ENCODE assay signal across 16 cellular contexts in the genomic region with DNA sequence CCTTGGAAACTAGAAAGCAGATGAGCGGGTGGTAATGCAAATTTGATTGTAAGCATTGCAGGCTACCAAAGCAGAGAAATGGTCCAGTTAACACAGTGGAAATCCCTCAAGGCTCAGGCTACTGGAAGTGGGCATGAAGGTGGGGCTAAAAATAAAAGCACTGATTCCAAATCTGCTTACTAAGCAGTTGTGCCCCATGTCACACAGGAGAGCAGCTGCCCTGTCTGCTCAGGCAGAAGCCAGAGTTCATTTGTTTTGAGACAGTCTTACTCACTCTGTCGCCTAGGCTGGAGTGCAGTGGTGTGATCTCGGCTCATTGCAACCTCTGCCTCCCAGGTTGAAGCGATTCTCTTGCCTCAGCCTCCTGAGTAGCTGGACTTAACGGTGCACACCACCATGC. TPM values are rescaled to one million over a fixed set of nuclear protein-coding genes. Genes with fewer than 3 reads are reported as not detected.
DNase-seq lines count a peak whose midpoint lies in the region; ATAC-seq, FAIRE-seq and TF ChIP-seq lines count a peak whose summit lies in the region.
"Had no signal": no experiment of that assay in that cellular context is flagged by ENCODE, and none has a peak within 500 bp of the region (broad histone marks: within the 10 kb centered on the region; RNA-seq: fewer than 3 reads in every experiment).

No MANE protein-coding gene starts in this region.

- no peaks in the 10 kb centered on the region for H3K4me1 ChIP-seq in HepG2 (ENCODE audit: insufficient read depth, low read length)
- no peaks in the 10 kb centered on the region for H3K4me1 ChIP-seq in right lobe of liver
- H3K4me1 ChIP-seq: BLaER1 treated with 17β-estradiol and CSF1 and Interleukin-3, amounts not matched to agents 10 nM and 100 nM had no signal

- no peaks in the 10 kb centered on the region for H4K20me1 ChIP-seq in HepG2 (ENCODE audit: insufficient read depth, low read length)
- H4K20me1 ChIP-seq: BLaER1 treated with 17β-estradiol and CSF1 and Interleukin-3, amounts not matched to agents 10 nM and 100 nM had no signal

- TF ChIP-seq EP300 in HepG2 (IDR thresholded peaks at IDR 0.05; ENCODE audit: low read depth in 2 of 2, low read length in 2 of 2) (no peak), HepG2 (CRISPR knock-in tag; IDR thresholded peaks at IDR 0.05; ENCODE audit: borderline replicate concordance) (no peak)

- H3K27me3 ChIP-seq in HepG2 (ENCODE audit: control insufficient read depth in 1 of 2, insufficient read depth in 2 of 2, low read length in 2 of 2) (no peaks in the 10 kb centered on the region), right lobe of liver (no peaks in the 10 kb centered on the region), brain microvascular endothelial cell (replicated peaks) (no peaks in the 10 kb centered on the region)
- H3K27me3 ChIP-seq: BLaER1 treated with 17β-estradiol and CSF1 and Interleukin-3, amounts not matched to agents 10 nM and 100 nM had no signal

- H3K36me3 ChIP-seq in HepG2 (replicated peaks in 1 of 2; ENCODE audit: control insufficient read depth in 1 of 2, insufficient read depth in 2 of 2, low read length in 2 of 2), result no peaks in the 10 kb centered on the region
- H3K36me3 ChIP-seq in right lobe of liver, result no peaks in the 10 kb centered on the region
- no peaks in the 10 kb centered on the region for H3K36me3 ChIP-seq in brain microvascular endothelial cell (replicated peaks)
- H3K36me3 ChIP-seq: BLaER1 treated with 17β-estradiol and CSF1 and Interleukin-3, amounts not matched to agents 10 nM and 100 nM had no signal

- no peak overlapping the region for H2AFZ ChIP-seq in HepG2 (ENCODE audit: low read length)

- H3K9me3 Mint-ChIP-seq in glutamatergic neuron (ENCODE audit: unreplicated experiment), result peaks cover 4% of the 10 kb centered on the region
- H3K9me3 Mint-ChIP-seq: CD4-positive, CD25-positive, alpha-beta regulatory T cell; H9 had no signal

- no peak overlapping the region for H3K27ac ChIP-seq in HepG2 (ENCODE audit: extremely low read length, insufficient read depth, low read length)
- no peak overlapping the region for H3K27ac ChIP-seq in right lobe of liver
- H3K27ac ChIP-seq in brain microvascular endothelial cell, result no peak overlapping the region
- H3K27ac ChIP-seq: BLaER1 treated with 17β-estradiol and CSF1 and Interleukin-3, amounts not matched to agents 10 nM and 100 nM had no signal

- peaks cover 2% of the 10 kb centered on the region for H3K27me3 Mint-ChIP-seq in glutamatergic neuron (ENCODE audit: unreplicated experiment)
- H3K27me3 Mint-ChIP-seq: CD4-positive, CD25-positive, alpha-beta regulatory T cell had no signal

- CTCF ChIA-PET in HepG2 (lab: Yijun Ruan, JAX; ENCODE audit: low intra/inter-chr PET ratio, low total read pairs), result no interaction called here

- TF ChIP-seq CTCF in HepG2 (CRISPR knock-in tag; IDR thresholded peaks at IDR 0.05) (no peak), right lobe of liver (IDR thresholded peaks at IDR 0.05) (no peak), glutamatergic neuron (IDR thresholded peaks at IDR 0.05; ENCODE audit: partially characterized antibody, unreplicated experiment) (no peak), brain microvascular endothelial cell (IDR thresholded peaks at IDR 0.05; ENCODE audit: low read depth, low read length, missing control alignments) (no peak)

- no peak overlapping the region for H3K4me3 ChIP-seq in HepG2 (replicated peaks in 1 of 3; ENCODE audit: insufficient read depth in 1 of 3, low read depth in 2 of 3, low read length in 3 of 3)
- H3K4me3 ChIP-seq in right lobe of liver, result no peak overlapping the region
- H3K4me3 ChIP-seq in brain microvascular endothelial cell (ENCODE audit: low read depth, low read length), result no peak overlapping the region
- H3K4me3 ChIP-seq: BLaER1 treated with 17β-estradiol and CSF1 and Interleukin-3, amounts not matched to agents 10 nM and 100 nM had no signal

- no peak for DNase-seq in HepG2 (ENCODE audit: low spot score)
- DNase-seq in right lobe of liver, result no peak
- DNase-seq in RPMI8226, result peak; percentile 38
- no peak for DNase-seq in glutamatergic neuron
- DNase-seq in activated CD8-positive, alpha-beta memory T cell treated with anti-CD3 and anti-CD28 coated beads, Interleukin-2, amount 50 U/mL, for 48 hours, result no peak
- DNase-seq in brain microvascular endothelial cell, result no peak
- DNase-seq in anterior cingulate cortex (lab: John Stamatoyannopoulos, UW), result no peak
- DNase-seq: 8988T; ACHN; Calu3; CD4-positive, CD25-positive, alpha-beta regulatory T cell; DMS 273 treated with DMSO at 0.1 percent for 48 hours; H9 had no signal

- peak overlapping the region; percentile 36 for H3K27ac Mint-ChIP-seq in glutamatergic neuron (ENCODE audit: unreplicated experiment)
- H3K27ac Mint-ChIP-seq: CD4-positive, CD25-positive, alpha-beta regulatory T cell; H9 had no signal

- peaks cover 19% of the 10 kb centered on the region for H3K4me1 Mint-ChIP-seq in glutamatergic neuron (ENCODE audit: low read depth, unreplicated experiment)
- H3K4me1 Mint-ChIP-seq: CD4-positive, CD25-positive, alpha-beta regulatory T cell had no signal

- BruUV-seq in HepG2 (replicated peaks; lab: Mats Ljungman, UMichigan), result no TSS peak

- no peak for TF ChIP-seq RAD21 in HepG2 (CRISPR knock-in tag; IDR thresholded peaks at IDR 0.05)

- FAIRE-seq in HepG2 (lab: Jason Lieb, UNC), result no peak
- FAIRE-seq: HTR-8/SVneo had no signal

- intact Hi-C loops in HepG2 (cut with micrococcal nuclease; ENCODE audit: unreplicated experiment) (no loop called here), right lobe of liver (cut with DNase I) (no loop called here)

- H3K9me3 ChIP-seq in HepG2 (ENCODE audit: low read length), result no peaks in the 10 kb centered on the region
- no peaks in the 10 kb centered on the region for H3K9me3 ChIP-seq in right lobe of liver
- H3K9me3 ChIP-seq: BLaER1 treated with 17β-estradiol and CSF1 and Interleukin-3, amounts not matched to agents 10 nM and 100 nM had no signal

- no peaks in the 10 kb centered on the region for H3K79me2 ChIP-seq in HepG2 (ENCODE audit: insufficient read depth, low read length)

- no peaks in the 10 kb centered on the region for H3K36me3 Mint-ChIP-seq in glutamatergic neuron (ENCODE audit: unreplicated experiment)
- H3K36me3 Mint-ChIP-seq: CD4-positive, CD25-positive, alpha-beta regulatory T cell had no signal

- POLR2A ChIA-PET in HepG2 (lab: Yijun Ruan, JAX), result no interaction called here

- ATAC-seq in HepG2, result no peak
- ATAC-seq in right lobe of liver, result no peak

- TF ChIP-seq POLR2A in HepG2 (IDR thresholded peaks at IDR 0.05; ENCODE audit: insufficient read depth in 1 of 2, low read depth in 2 of 2, low read length in 2 of 2) (no peak), right lobe of liver (IDR thresholded peaks at IDR 0.05) (no peak)

- 89% methylated on average over 5 of the region's 5 CpGs for WGBS in HepG2 (ENCODE audit: low lambda C conversion rate)
- 92% methylated on average over 3 of the region's 5 CpGs for WGBS in right lobe of liver (ENCODE audit: insufficient coverage, low coverage, low lambda C conversion rate, missing lambda C conversion rate)

- no peak overlapping the region for H3K9ac ChIP-seq in HepG2 (ENCODE audit: insufficient read depth, low read depth, low read length)
- H3K9ac ChIP-seq: BLaER1 treated with 17β-estradiol and CSF1 and Interleukin-3, amounts not matched to agents 10 nM and 100 nM had no signal

- H3K4me2 ChIP-seq in HepG2 (ENCODE audit: low read depth, low read length), result no peak overlapping the region
- H3K4me2 ChIP-seq: BLaER1 treated with 17β-estradiol and CSF1 and Interleukin-3, amounts not matched to agents 10 nM and 100 nM had no signal

- in situ Hi-C loops in HepG2 (cut with HindIII; ENCODE audit: extremely low pct_ligation_motif_present, low pct_unique_long_range_greater_than_20kb) (no loop called here), brain microvascular endothelial cell (cut with HindIII; ENCODE audit: low pct_ligation_motif_present, low sequenced_read_pairs) (no loop called here)

- H3K4me3 Mint-ChIP-seq in glutamatergic neuron (ENCODE audit: unreplicated experiment), result no peak overlapping the region
- H3K4me3 Mint-ChIP-seq: CD4-positive, CD25-positive, alpha-beta regulatory T cell; H9 had no signal

TF ChIP-seq in HepG2, 621 proteins besides CTCF, POLR2A, EP300 and RAD21 (continues in another document):
- TF ChIP-seq MAFF (IDR thresholded peaks at IDR 0.05; ENCODE audit: low read depth, low read length), result peak; percentile 92

RNA-seq across cellular contexts. Expression of a gene that starts 42.5 kb away (rescaled TPM):
- total RNA-seq in HepG2 (2016; rRNA removed; fragmentation: Illumina TruSeq; extraction: Trizol), result not detected in 2 replicates
- not detected in 2 replicates for total RNA-seq in HepG2 (2016; cell fraction: cytosol; rRNA removed; fragmentation: Illumina TruSeq; extraction: Trizol; ENCODE audit: low read depth)
- total RNA-seq in HepG2 (2016; cell fraction: insoluble cytoplasmic fraction; rRNA removed; fragmentation: Illumina TruSeq; extraction: Trizol), result not detected in 2 replicates
- total RNA-seq in HepG2 (2016; cell fraction: membrane; rRNA removed; fragmentation: Illumina TruSeq; extraction: Trizol), result not detected in 2 replicates
- not detected in 2 replicates for total RNA-seq in HepG2 (2016; cell fraction: nucleus; rRNA removed; fragmentation: Illumina TruSeq; extraction: Trizol)
- 0.03 and 0.05 TPM in 2 replicates for polyA plus RNA-seq in HepG2 (2011; rRNA removed)
- polyA plus RNA-seq in HepG2 (2011; cell fraction: cytosol; rRNA removed), result not detected in 2 replicates
- polyA plus RNA-seq in HepG2 (2011; cell fraction: nucleus; rRNA removed), result 0.05 TPM in 1 of 2 replicates, not detected in the other
- polyA plus RNA-seq in HepG2 (2012), result 0.08 TPM in 1 of 2 replicates, not detected in the other
- polyA plus RNA-seq in HepG2 (2016; cell fraction: cytosol; fragmentation: Illumina TruSeq; extraction: Trizol; ENCODE audit: low read depth), result not detected in 2 replicates
- not detected in 2 replicates for polyA plus RNA-seq in HepG2 (2016; cell fraction: insoluble cytoplasmic fraction; fragmentation: Illumina TruSeq; extraction: Trizol; ENCODE audit: low read depth)
- polyA plus RNA-seq in HepG2 (2016; cell fraction: membrane; fragmentation: Illumina TruSeq; extraction: Trizol; ENCODE audit: low read depth), result not detected in 2 replicates
- not detected in 2 replicates for polyA plus RNA-seq in HepG2 (2016; cell fraction: nucleus; fragmentation: Illumina TruSeq; extraction: Trizol; ENCODE audit: insufficient read depth, low read depth)
- polyA minus RNA-seq in HepG2 (2011; rRNA and poly(A)+ RNA removed; ENCODE audit: low replicate concordance), result 0.08 TPM in 1 of 2 replicates, not detected in the other
- not detected in 2 replicates for polyA minus RNA-seq in HepG2 (2011; cell fraction: cytosol; rRNA and poly(A)+ RNA removed)
- polyA minus RNA-seq in HepG2 (2011; cell fraction: nucleus; rRNA and poly(A)+ RNA removed), result 0.26 TPM in 1 of 2 replicates, not detected in the other
- total RNA-seq in right lobe of liver, result not detected
- 0.27 TPM for total RNA-seq in glutamatergic neuron (ENCODE audit: unreplicated experiment)
- total RNA-seq: Calu3; CD4-positive, CD25-positive, alpha-beta regulatory T cell; Daoy; H9 had no signal
- polyA plus RNA-seq: CD4-positive, CD25-positive, alpha-beta regulatory T cell had no signal
